ENCODE assay signal across 1 cellular context in the genomic region with DNA sequence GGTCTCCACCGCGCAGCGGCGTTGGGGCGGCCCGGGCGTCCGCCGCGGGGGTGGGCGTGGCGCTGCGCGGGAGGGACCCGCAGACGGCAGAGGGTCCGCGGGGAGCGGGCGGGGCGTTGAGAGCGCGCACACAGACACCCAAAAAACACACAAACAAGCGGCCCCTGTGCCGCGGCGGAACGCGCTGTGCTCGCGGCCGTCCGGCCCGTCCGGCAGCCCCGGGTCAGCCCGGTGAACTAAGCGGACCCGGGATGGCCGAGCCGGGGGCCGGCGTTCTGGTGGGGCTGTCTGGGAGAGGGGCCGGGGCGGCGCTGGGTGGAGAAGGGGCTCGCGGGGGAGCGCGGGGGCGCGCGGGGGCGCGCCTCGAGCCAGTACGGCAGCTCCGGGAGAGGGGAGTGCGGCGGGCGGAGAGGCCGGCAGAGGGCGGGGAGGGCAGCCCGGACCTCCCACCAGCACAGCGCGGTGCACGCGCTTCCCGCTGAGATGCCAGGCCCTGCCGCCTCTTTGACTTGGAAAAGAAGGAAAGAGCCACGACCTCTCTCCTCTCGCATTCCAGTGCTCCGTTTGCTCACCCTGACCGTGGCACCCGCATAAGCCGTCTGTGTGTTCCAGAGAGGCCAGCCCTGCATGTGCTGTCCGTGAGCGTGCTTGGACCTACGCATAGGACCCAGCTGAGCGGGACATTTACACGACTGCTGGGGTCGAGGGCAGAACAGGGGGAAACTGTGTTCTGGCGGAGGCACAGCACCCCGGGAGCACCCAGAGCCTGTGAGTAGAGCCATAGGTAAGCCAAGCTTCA.
TF ChIP-seq lines count a peak whose summit lies in the region.

No MANE protein-coding gene starts in this region.

TF ChIP-seq in IMR-90, 13 proteins besides CTCF, POLR2A, EP300 and RAD21:
- no peak for TF ChIP-seq SMC3 (IDR thresholded peaks at IDR 0.05; ENCODE audit: low read depth, low read length)
- no peak for TF ChIP-seq RFX5 (IDR thresholded peaks at IDR 0.05; ENCODE audit: low read depth, low read length)
- no peak for TF ChIP-seq RCOR1 (IDR thresholded peaks at IDR 0.05; ENCODE audit: insufficient replicate concordance, low read length)
- no peak for TF ChIP-seq MXI1 (IDR thresholded peaks at IDR 0.05; ENCODE audit: borderline replicate concordance, low read depth, low read length)
- TF ChIP-seq USF2 (IDR thresholded peaks at IDR 0.05; ENCODE audit: low read depth, low read length) = no peak
- TF ChIP-seq MAZ (IDR thresholded peaks at IDR 0.05; ENCODE audit: borderline replicate concordance, low read depth, low read length) = no peak
- TF ChIP-seq NFE2L2 (IDR thresholded peaks at IDR 0.05; ENCODE audit: low read depth, low read length) = no peak
- no peak for TF ChIP-seq CHD1 (IDR thresholded peaks at IDR 0.05; ENCODE audit: low read depth, low read length)
- TF ChIP-seq CEBPB (IDR thresholded peaks at IDR 0.05; ENCODE audit: low read depth, low read length) = no peak
- no peak for TF ChIP-seq BHLHE40 (IDR thresholded peaks at IDR 0.05; ENCODE audit: low read depth, low read length)
- no peak for TF ChIP-seq ELK1 (IDR thresholded peaks at IDR 0.05; ENCODE audit: borderline replicate concordance, low read depth, low read length)
- no peak for TF ChIP-seq FOS (IDR thresholded peaks at IDR 0.05; ENCODE audit: low read depth, low read length)
